Comparison of ENCODE assay signal across 1 cellular context in genomic region chr15:94346272-94346671, GRCh38.
TF ChIP-seq lines count a peak whose summit lies in the region.

No MANE protein-coding gene starts in this region.

TF ChIP-seq in WTC11, 78 proteins besides CTCF, POLR2A, EP300 and RAD21 (continued from another document):
- TF ChIP-seq ARID4B (CRISPR knock-in tag; IDR thresholded peaks at IDR 0.05; ENCODE audit: borderline replicate concordance): no peak
- TF ChIP-seq FOXJ3 (CRISPR knock-in tag; IDR thresholded peaks at IDR 0.05; ENCODE audit: borderline replicate concordance): no peak
- TF ChIP-seq IRF1 (CRISPR knock-in tag; IDR thresholded peaks at IDR 0.05): no peak
- TF ChIP-seq SMAD4 (CRISPR knock-in tag; IDR thresholded peaks at IDR 0.05): no peak
- TF ChIP-seq GTF2I (CRISPR knock-in tag; conservative IDR thresholded peaks at IDR 0.05): no peak
- no peak for TF ChIP-seq ZNF219 (CRISPR knock-in tag; IDR thresholded peaks at IDR 0.05; ENCODE audit: borderline replicate concordance)
- no peak for TF ChIP-seq ZNF425 (CRISPR knock-in tag; conservative IDR thresholded peaks at IDR 0.05)
- no peak for TF ChIP-seq PREB (CRISPR knock-in tag; IDR thresholded peaks at IDR 0.05; ENCODE audit: borderline replicate concordance)
- no peak for TF ChIP-seq MAX (CRISPR knock-in tag; IDR thresholded peaks at IDR 0.05)
